In genomic region chr12:94873368-94874085, GRCh38 we compare ENCODE assay signal across 8 cellular contexts.
A peak's percentile ranks its signal among the peaks of the same experiment; 100 is the strongest.
DNase-seq lines count a peak whose midpoint lies in the region; ATAC-seq and TF ChIP-seq lines count a peak whose summit lies in the region.

No MANE protein-coding gene starts in this region.

- BruUV-seq in Calu3 (replicated peaks; lab: Mats Ljungman, UMichigan), result no TSS peak

- H3K4me3 ChIP-seq in iPS-11a (ENCODE audit: low read depth, low read length) (peak overlapping the region; percentile 54), spleen (peak overlapping the region; percentile 24 to 75 (median 46))

- peaks cover 58% of the 10 kb centered on the region for H3K27me3 Mint-ChIP-seq in Calu3 (ENCODE audit: unreplicated experiment)
- H3K27me3 Mint-ChIP-seq in activated CD8-positive, alpha-beta T cell treated with anti-CD3 and anti-CD28 coated beads, Interleukin-2, amount 10 ng/mL, durations not matched to agents 7 days and 5 days (ENCODE audit: low read depth), result peaks cover 56% of the 10 kb centered on the region

- H3K4me1 Mint-ChIP-seq in Calu3 (ENCODE audit: low read depth, unreplicated experiment), result peaks cover 10% of the 10 kb centered on the region
- peaks cover 11% of the 10 kb centered on the region for H3K4me1 Mint-ChIP-seq in activated CD8-positive, alpha-beta T cell treated with anti-CD3 and anti-CD28 coated beads, Interleukin-2, amount 10 ng/mL, durations not matched to agents 7 days and 5 days (ENCODE audit: low read depth)

- no peaks in the 10 kb centered on the region for H3K9me3 Mint-ChIP-seq in Calu3 (ENCODE audit: low read depth, unreplicated experiment)
- H3K9me3 Mint-ChIP-seq in activated CD8-positive, alpha-beta T cell treated with anti-CD3 and anti-CD28 coated beads, Interleukin-2, amount 10 ng/mL, durations not matched to agents 7 days and 5 days (ENCODE audit: insufficient read depth), result no peaks in the 10 kb centered on the region

- POLR2A ChIA-PET in activated CD8-positive, alpha-beta T cell treated with anti-CD3 and anti-CD28 coated beads, Interleukin-2, amount 10 ng/mL, durations not matched to agents 7 days and 5 days (lab: Charles Lee), result no interaction called here

- TF ChIP-seq CTCF in Calu3 (IDR thresholded peaks at IDR 0.05; ENCODE audit: unreplicated experiment), result no peak
- no peak for TF ChIP-seq CTCF in spleen (IDR thresholded peaks at IDR 0.05 in 8 of 11, conservative IDR thresholded peaks at IDR 0.05 in 3 of 11)

- DNase-seq in Calu3 (peak; percentile 46), spleen (peak; percentile 76), HCEC 1CT (no peak), H4 (ENCODE audit: low spot score) (no peak)
- DNase-seq in activated CD8-positive, alpha-beta T cell treated with anti-CD3 and anti-CD28 coated beads, Interleukin-2, amount 10 ng/mL, durations not matched to agents 7 days and 5 days, result no peak

- intact Hi-C loops in Calu3 (cut with micrococcal nuclease; ENCODE audit: unreplicated experiment) (loop anchor here (2.0 to 10.0 kb wide), 2 partner anchors 109 to 271 kb away; no protein-coding TSS in a partner anchor), spleen (cut with DNase I; ENCODE audit: low total_unique reads) (no loop called here)

- peaks cover 5 to 35% (median 24%) of the 10 kb centered on the region in 6 donors for H3K4me1 ChIP-seq in spleen

- H3K36me3 Mint-ChIP-seq in Calu3 (ENCODE audit: insufficient read depth, unreplicated experiment), result peaks cover 9% of the 10 kb centered on the region
- H3K36me3 Mint-ChIP-seq in activated CD8-positive, alpha-beta T cell treated with anti-CD3 and anti-CD28 coated beads, Interleukin-2, amount 10 ng/mL, durations not matched to agents 7 days and 5 days (ENCODE audit: low read depth), result no peaks in the 10 kb centered on the region

- WGBS in spleen, 5 donors, result 2 to 6% (median 4%) methylated on average over 22 to 93 of the region's 93 CpGs

- peak; percentile 73 for ATAC-seq in HG03108 (IDR thresholded peaks at IDR 0.05; ENCODE audit: unreplicated experiment)
- peak; percentile 52 for ATAC-seq in activated CD8-positive, alpha-beta T cell treated with anti-CD3 and anti-CD28 coated beads, Interleukin-2, amount 10 ng/mL, durations not matched to agents 7 days and 5 days

- H3K27ac Mint-ChIP-seq in Calu3 (ENCODE audit: unreplicated experiment), result peak overlapping the region; percentile 20
- no peak overlapping the region for H3K27ac Mint-ChIP-seq in activated CD8-positive, alpha-beta T cell treated with anti-CD3 and anti-CD28 coated beads, Interleukin-2, amount 10 ng/mL, durations not matched to agents 7 days and 5 days

- no peak overlapping the region for H3K27ac ChIP-seq in spleen

- peak; percentile 61 for TF ChIP-seq POLR2A in GM19099 (IDR thresholded peaks at IDR 0.05; ENCODE audit: extremely low read depth, insufficient read length, low read depth)
- TF ChIP-seq POLR2A in spleen (IDR thresholded peaks at IDR 0.05), result no peak

- no peaks in the 10 kb centered on the region for H3K9me3 ChIP-seq in spleen

- H3K27me3 ChIP-seq in spleen (replicated peaks in 1 of 7), result peaks cover 3 to 89% (median 47%) of the 10 kb centered on the region in 7 donors

- H3K4me3 Mint-ChIP-seq in Calu3 (ENCODE audit: low read depth, unreplicated experiment), result peak overlapping the region; percentile 68
- peak overlapping the region; percentile 34 for H3K4me3 Mint-ChIP-seq in activated CD8-positive, alpha-beta T cell treated with anti-CD3 and anti-CD28 coated beads, Interleukin-2, amount 10 ng/mL, durations not matched to agents 7 days and 5 days

- H3K36me3 ChIP-seq in spleen, result no peaks in the 10 kb centered on the region

- CTCF ChIA-PET in Calu3 (lab: Charles Lee), result no interaction called here
- CTCF ChIA-PET in activated CD8-positive, alpha-beta T cell treated with anti-CD3 and anti-CD28 coated beads, Interleukin-2, amount 10 ng/mL, durations not matched to agents 7 days and 5 days (lab: Charles Lee), result no interaction called here

Comparison
In these comparisons a context has a peak if more than half of its experiments do, and no peak if none do; other contexts are left out.
1. DNase-seq: peak in Calu3 (single experiment) and spleen (single experiment); none in activated CD8-positive, alpha-beta T cell treated with anti-CD3 and anti-CD28 coated beads, Interleukin-2, amount 10 ng/mL, durations not matched to agents 7 days and 5 days (single experiment), HCEC 1CT (single experiment) and H4 (single experiment).